In genomic region chr15:62121273-62122015, GRCh38 we compare ENCODE assay signal across 1 cellular context.
TF ChIP-seq lines count a peak whose summit lies in the region.

No MANE protein-coding gene starts in this region.

TF ChIP-seq in endothelial cell of umbilical vein, 7 proteins besides CTCF, POLR2A, EP300 and RAD21 (continued from another document):
- TF ChIP-seq, protein P1, sequence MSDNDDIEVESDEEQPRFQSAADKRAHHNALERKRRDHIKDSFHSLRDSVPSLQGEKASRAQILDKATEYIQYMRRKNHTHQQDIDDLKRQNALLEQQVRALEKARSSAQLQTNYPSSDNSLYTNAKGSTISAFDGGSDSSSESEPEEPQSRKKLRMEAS (IDR thresholded peaks at IDR 0.05; ENCODE audit: insufficient read depth, insufficient read length), result no peak
- TF ChIP-seq POLR2AphosphoS5 (IDR thresholded peaks at IDR 0.05; ENCODE audit: insufficient read depth, low read depth, low read length) (no peak), FOS (IDR thresholded peaks at IDR 0.05; ENCODE audit: borderline replicate concordance, insufficient read depth, low read length) (no peak), MYC (IDR thresholded peaks at IDR 0.05; ENCODE audit: low read depth, low read length) (no peak), EZH2 (IDR thresholded peaks at IDR 0.05; ENCODE audit: borderline replicate concordance, low read depth, low read length, severe bottlenecking) (no peak)
